ENCODE assay signal across 33 cellular contexts in genomic region chr4:87938746-87939145, GRCh38. TPM values are rescaled to one million over a fixed set of nuclear protein-coding genes. Genes with fewer than 3 reads are reported as not detected.
"Had no signal": no experiment of that assay in that cellular context is flagged by ENCODE, and none has a peak within 500 bp of the region (broad histone marks: within the 10 kb centered on the region; RNA-seq: fewer than 3 reads in every experiment).

No MANE protein-coding gene starts in this region.

- H3K79me2 ChIP-seq: parathyroid adenoma had no signal

- H3K9me3 ChIP-seq: gastrocnemius medialis, left lung, testis, uterus had no signal

- H3K9me3 Mint-ChIP-seq: natural killer cell, neural progenitor cell had no signal

- H3K4me2 ChIP-seq: neural progenitor cell had no signal

- H3K27ac ChIP-seq: cardiac muscle cell, coronary artery, dorsolateral prefrontal cortex, gastrocnemius medialis, left lung, neural progenitor cell, parathyroid adenoma, testis, uterus, VCaP had no signal

- H3K27me3 ChIP-seq: cardiac muscle cell, dorsolateral prefrontal cortex, gastrocnemius medialis, left lung, neural progenitor cell, testis, uterus had no signal

- H3K4me3 ChIP-seq: cardiac muscle cell, coronary artery, dorsolateral prefrontal cortex, gastrocnemius medialis, left lung, lung, neural progenitor cell, testis, uterus had no signal

- DNase-seq: activated CD4-positive, alpha-beta T cell treated with anti-CD3 and anti-CD28 coated beads for 4 hours; activated CD4-positive, alpha-beta T cell treated with anti-CD3 and anti-CD28 coated beads, Interleukin-2, amount 50 U/mL, for 4 hours; activated effector memory CD4-positive, alpha-beta T cell treated with Interleukin-2 at 50 U/mL for 16 hours; activated naive CD4-positive, alpha-beta T cell treated with Interleukin-2 at 50 U/mL for 16 hours; activated T-cell treated with anti-CD3 and anti-CD28 coated beads for 4 hours; anterior cingulate cortex; cerebellar nuclear complex; dorsolateral prefrontal cortex; effector memory CD4-positive, alpha-beta T cell; erythroblast; gastrocnemius medialis; glutamatergic neuron; left lung; mesendoderm; natural killer cell; occipital lobe; right cardiac atrium; stimulated activated CD4-positive, alpha-beta T cell treated with anti-CD3 and anti-CD28 coated beads, Interleukin-15, amount 100 ng/mL, for 24 hours; stimulated activated CD4-positive, alpha-beta T cell treated with anti-CD3 and anti-CD28 coated beads, Interleukin-2, amount 100 ng/mL, for 24 hours; stimulated activated naive CD4-positive, alpha-beta T cell treated with Interleukin-2 at 50 U/mL for 16 hours; testis; uterus had no signal

- H3K27me3 Mint-ChIP-seq: activated naive CD8-positive, alpha-beta T cell; type B pancreatic cell had no signal

- FAIRE-seq: islet of Langerhans, TTC549 had no signal

- H3K9ac ChIP-seq: neural progenitor cell, parathyroid adenoma had no signal

- H2AFZ ChIP-seq: neural progenitor cell, parathyroid adenoma had no signal

- H3K4me1 ChIP-seq: gastrocnemius medialis, left lung, parathyroid adenoma, testis, uterus had no signal

- H3K36me3 ChIP-seq: cardiac muscle cell, gastrocnemius medialis, left lung, neural progenitor cell, uterus had no signal

- H3K36me3 Mint-ChIP-seq: activated naive CD8-positive, alpha-beta T cell; natural killer cell; neural progenitor cell; type B pancreatic cell had no signal

- H3K4me3 Mint-ChIP-seq: activated naive CD8-positive, alpha-beta T cell; natural killer cell; neural progenitor cell; type B pancreatic cell had no signal

- H3K4me1 Mint-ChIP-seq: natural killer cell had no signal

- H3K27ac Mint-ChIP-seq: activated naive CD8-positive, alpha-beta T cell; natural killer cell; neural progenitor cell; type B pancreatic cell had no signal

RNA-seq across cellular contexts. Expression of gene SPP1, which starts 36.8 kb away (rescaled TPM):
- total RNA-seq: natural killer cell, pulmonary artery endothelial cell had no signal
